ENCODE assay signal across 18 cellular contexts in genomic region chr11:94834931-94835330, GRCh38.
A peak's percentile ranks its signal among the peaks of the same experiment; 100 is the strongest.
DNase-seq lines count a peak whose midpoint lies in the region; ATAC-seq and TF ChIP-seq lines count a peak whose summit lies in the region.
"Had no signal": no experiment of that assay in that cellular context is flagged by ENCODE, and none has a peak within 500 bp of the region (broad histone marks: within the 10 kb centered on the region; RNA-seq: fewer than 3 reads in every experiment).

No MANE protein-coding gene starts in this region.

- H3K4me1 ChIP-seq in psoas muscle = peaks cover 36% of the 10 kb centered on the region
- H3K4me1 ChIP-seq in MM.1S (ENCODE audit: low read length) = no peaks in the 10 kb centered on the region

- 21 to 31% (median 26%) methylated on average over 1 of the region's 1 CpG for WGBS in psoas muscle, 3 donors

- no peaks in the 10 kb centered on the region for H3K9me3 ChIP-seq in psoas muscle
- no peaks in the 10 kb centered on the region for H3K9me3 ChIP-seq in MM.1S (replicated peaks; ENCODE audit: insufficient read depth, low read length)

- ATAC-seq in psoas muscle = no peak
- no peak for ATAC-seq in HG02759 (IDR thresholded peaks at IDR 0.05; ENCODE audit: unreplicated experiment)
- ATAC-seq: K562; Panc1; stimulated activated naive CD8-positive, alpha-beta T cell treated with anti-CD3 and anti-CD28 coated beads, Interleukin-15, amount 100 ng/mL, for 72 hours; WTC11 had no signal

- no peaks in the 10 kb centered on the region for H4K20me1 ChIP-seq in MM.1S (ENCODE audit: insufficient read depth, low read length)

- no peak overlapping the region for H3K9ac ChIP-seq in MM.1S (ENCODE audit: low read length)

- H3K36me3 ChIP-seq in psoas muscle (ENCODE audit: insufficient read depth in 1 of 2, low read depth in 1 of 2) = peaks cover 21 to 81% of the 10 kb centered on the region in 2 donors
- no peaks in the 10 kb centered on the region for H3K36me3 ChIP-seq in MM.1S (replicated peaks; ENCODE audit: insufficient read depth, low read length)

- H3K9me2 ChIP-seq in MM.1S (replicated peaks; ENCODE audit: insufficient read depth, low read length) = no peaks in the 10 kb centered on the region

- no peaks in the 10 kb centered on the region for H3K27me3 ChIP-seq in psoas muscle (ENCODE audit: insufficient read depth in 3 of 3, low read length in 2 of 3)
- no peaks in the 10 kb centered on the region for H3K27me3 ChIP-seq in MM.1S (replicated peaks; ENCODE audit: insufficient read depth, low read length)

- DNase-seq in EL = peak; percentile 17
- DNase-seq in amniotic epithelial cell (ENCODE audit: low read depth) = peak; percentile 46
- DNase-seq in fibroblast of mammary gland (ENCODE audit: low read depth) = peak; percentile 54
- no peak for DNase-seq in psoas muscle
- DNase-seq in MM.1S = no peak
- DNase-seq in stimulated activated CD4-positive, alpha-beta T cell treated with anti-CD3 and anti-CD28 coated beads, Interleukin-4, amount 100 ng/mL, for 24 hours = no peak
- DNase-seq in NCI-H146 (lab: John Stamatoyannopoulos, UW) = no peak
- DNase-seq: activated gamma-delta T cell treated with Interleukin-2 at 50 U/mL for 16 hours; DMS53; NCI-H1436; NCI-H345; nucleus accumbens; stimulated activated naive CD8-positive, alpha-beta T cell treated with anti-CD3 and anti-CD28 coated beads, Interleukin-15, amount 100 ng/mL, for 72 hours had no signal

- no peaks in the 10 kb centered on the region for H3K79me2 ChIP-seq in MM.1S (ENCODE audit: low read length)

- no peak overlapping the region for H2AFZ ChIP-seq in MM.1S (ENCODE audit: low read length)

- intact Hi-C loops in psoas muscle (cut with DNase I) = no loop called here

- no peaks in the 10 kb centered on the region for H3F3A ChIP-seq in MM.1S (ENCODE audit: insufficient read depth, low read length)

- H3K4me3 ChIP-seq in fibroblast of mammary gland (ENCODE audit: control insufficient read depth, low read depth, low read length) = no peak overlapping the region
- H3K4me3 ChIP-seq in psoas muscle = no peak overlapping the region
- no peak overlapping the region for H3K4me3 ChIP-seq in MM.1S (ENCODE audit: low read length)
- H3K4me3 ChIP-seq: K562, lung had no signal

- TF ChIP-seq CTCF in fibroblast of mammary gland (conservative IDR thresholded peaks at IDR 0.05; ENCODE audit: control insufficient read depth, insufficient read depth, low read depth, low read length) = no peak
- TF ChIP-seq CTCF in psoas muscle (IDR thresholded peaks at IDR 0.05) = no peak
- TF ChIP-seq CTCF in MM.1S (IDR thresholded peaks at IDR 0.05; ENCODE audit: low read length) = no peak

- H3K4me2 ChIP-seq in MM.1S (ENCODE audit: low read depth, low read length) = no peak overlapping the region

- H3K27ac ChIP-seq in psoas muscle (peak overlapping the region; percentile 19), MM.1S (ENCODE audit: low read length) (no peak overlapping the region)

Comparison
In these comparisons a context has a peak if more than half of its experiments do, and no peak if none do; other contexts are left out.
1. DNase-seq: peak in EL (single experiment), amniotic epithelial cell (single experiment) and fibroblast of mammary gland (single experiment); none in psoas muscle (0 of 2), MM.1S (single experiment), stimulated activated CD4-positive, alpha-beta T cell treated with anti-CD3 and anti-CD28 coated beads, Interleukin-4, amount 100 ng/mL, for 24 hours (single experiment) and NCI-H146 (single experiment).